ENCODE assay signal across 25 cellular contexts in the genomic region with DNA sequence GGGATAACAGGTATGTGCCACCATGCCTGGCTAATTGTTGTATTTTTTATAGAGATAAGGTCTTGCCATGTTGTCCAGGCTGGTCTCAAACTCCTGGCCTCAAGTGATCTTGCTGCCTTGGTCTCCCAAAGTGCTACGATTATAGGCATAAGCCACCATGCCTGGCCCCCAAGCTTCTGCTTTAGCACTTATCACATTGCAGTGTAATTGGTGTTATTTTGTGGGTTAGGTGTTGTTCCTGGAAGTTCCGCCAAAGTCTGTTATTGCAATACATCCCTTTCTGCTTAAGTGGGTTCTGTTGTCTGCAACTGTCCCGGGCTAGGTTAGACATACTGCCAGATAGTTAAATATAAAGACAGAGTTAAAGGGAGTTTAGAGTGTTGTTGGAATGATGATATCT.
"Had no signal": no experiment of that assay in that cellular context is flagged by ENCODE, and none has a peak within 500 bp of the region (broad histone marks: within the 10 kb centered on the region; RNA-seq: fewer than 3 reads in every experiment).

No MANE protein-coding gene starts in this region.

- H3K9me3 ChIP-seq: left lung, transverse colon, uterus had no signal

- H3K27ac ChIP-seq: cardiac muscle cell, left lung, parathyroid adenoma, transverse colon, uterus had no signal

- H3K27ac Mint-ChIP-seq: activated naive CD4-positive, alpha-beta T cell treated with anti-CD3 and anti-CD28 coated beads, Interleukin-2, amount 10 ng/mL, durations not matched to agents 7 days and 5 days; dendritic cell treated with granulocyte-macrophage colony-stimulating factor and Interleukin-4, amounts not matched to agents 40 ng/mL and 50 ng/mL, for 4 days; mesothelial cell of epicardium; stimulated activated naive B cell treated with anti-CD40 and anti-IgM and Interleukin-4, amounts not matched to agents 10 μg/mL and 1 μg/mL and 100 μg/mL, for 72 hours had no signal

- H2AFZ ChIP-seq: parathyroid adenoma had no signal

- DNase-seq: activated CD4-positive, alpha-beta T cell treated with anti-CD3 and anti-CD28 coated beads for 1 hour; activated CD4-positive, alpha-beta T cell treated with anti-CD3 and anti-CD28 coated beads, Interleukin-2, amount 50 U/mL, for 1 hour; activated CD8-positive, alpha-beta memory T cell treated with anti-CD3 and anti-CD28 coated beads for 24 hours; activated CD8-positive, alpha-beta memory T cell treated with anti-CD3 and anti-CD28 coated beads, Interleukin-2, amount 50 U/mL, for 4 hours; activated effector memory CD4-positive, alpha-beta T cell treated with anti-CD3 and anti-CD28 coated beads, Interleukin-2, amount 50 U/mL, for 16 hours; activated naive CD4-positive, alpha-beta T cell treated with anti-CD3 and anti-CD28 coated beads, Interleukin-2, amount 10 ng/mL, durations not matched to agents 7 days and 5 days; amygdala; effector CD4-positive, alpha-beta T cell; foreskin melanocyte; kidney glomerular epithelial cell; left lung; naive thymus-derived CD8-positive, alpha-beta T cell; nucleus accumbens; small intestine; stimulated activated CD4-positive, alpha-beta T cell treated with anti-CD3 and anti-CD28 coated beads, Interleukin-2, amount 100 ng/mL, for 24 hours; stimulated activated naive B cell treated with anti-CD40 and anti-IgM and Interleukin-4, amounts not matched to agents 10 μg/mL and 1 μg/mL and 100 μg/mL, for 72 hours; T-helper 9 cell; transverse colon; uterus had no signal

- H3K27me3 ChIP-seq: cardiac muscle cell, left lung, transverse colon, uterus had no signal

- H3K36me3 ChIP-seq: cardiac muscle cell, left lung, transverse colon, uterus had no signal

- ATAC-seq: left lung; naive thymus-derived CD8-positive, alpha-beta T cell; sciatic nerve; stimulated activated naive B cell treated with anti-CD40 and anti-IgM and Interleukin-4, amounts not matched to agents 10 μg/mL and 1 μg/mL and 100 μg/mL, for 72 hours had no signal

- H3K4me3 Mint-ChIP-seq: activated naive CD4-positive, alpha-beta T cell treated with anti-CD3 and anti-CD28 coated beads, Interleukin-2, amount 10 ng/mL, durations not matched to agents 7 days and 5 days; dendritic cell treated with granulocyte-macrophage colony-stimulating factor and Interleukin-4, amounts not matched to agents 40 ng/mL and 50 ng/mL, for 4 days; mesothelial cell of epicardium; stimulated activated naive B cell treated with anti-CD40 and anti-IgM and Interleukin-4, amounts not matched to agents 10 μg/mL and 1 μg/mL and 100 μg/mL, for 72 hours had no signal

- H3K9ac ChIP-seq: parathyroid adenoma had no signal

- H3K4me3 ChIP-seq: cardiac muscle cell, left lung, lung, transverse colon, uterus had no signal

- H3K36me3 Mint-ChIP-seq: mesothelial cell of epicardium had no signal

- H3K9me3 Mint-ChIP-seq: activated naive CD4-positive, alpha-beta T cell treated with anti-CD3 and anti-CD28 coated beads, Interleukin-2, amount 10 ng/mL, durations not matched to agents 7 days and 5 days; dendritic cell treated with granulocyte-macrophage colony-stimulating factor and Interleukin-4, amounts not matched to agents 40 ng/mL and 50 ng/mL, for 4 days; mesothelial cell of epicardium; naive thymus-derived CD8-positive, alpha-beta T cell; stimulated activated naive B cell treated with anti-CD40 and anti-IgM and Interleukin-4, amounts not matched to agents 10 μg/mL and 1 μg/mL and 100 μg/mL, for 72 hours had no signal
